Comparison of ENCODE assay signal across 1 cellular context in genomic region chr3:197428117-197428761, GRCh38.
TF ChIP-seq lines count a peak whose summit lies in the region.

No MANE protein-coding gene starts in this region.

TF ChIP-seq in K562, 482 proteins besides CTCF, POLR2A, EP300 and RAD21 (continued from another document and continues in another):
- TF ChIP-seq ZNF318 (IDR thresholded peaks at IDR 0.05; ENCODE audit: borderline replicate concordance in 1 of 2, low read depth in 1 of 2) (no peak), ZNF584 (CRISPR knock-in tag; IDR thresholded peaks at IDR 0.05; ENCODE audit: low read depth) (no peak), CXXC5 (CRISPR knock-in tag; IDR thresholded peaks at IDR 0.05) (no peak), MCM2 (IDR thresholded peaks at IDR 0.05; ENCODE audit: low read depth) (no peak), MITF (IDR thresholded peaks at IDR 0.05) (no peak), ASH1L (IDR thresholded peaks at IDR 0.05; ENCODE audit: borderline replicate concordance, low read depth, partially characterized antibody) (no peak), ZFX (CRISPR knock-in tag; IDR thresholded peaks at IDR 0.05) (no peak), MGA (IDR thresholded peaks at IDR 0.05) (no peak), KLF16 (IDR thresholded peaks at IDR 0.05) (no peak), POLR2G (IDR thresholded peaks at IDR 0.05; ENCODE audit: low read depth, low read length) (no peak), TSC22D4 (tag; IDR thresholded peaks at IDR 0.05) (no peak), ZBTB17 (CRISPR knock-in tag; IDR thresholded peaks at IDR 0.05) (no peak), BDP1 (IDR thresholded peaks at IDR 0.05; ENCODE audit: insufficient read depth, insufficient read length) (no peak), SMAD1 (IDR thresholded peaks at IDR 0.05; ENCODE audit: low read depth, low read length, partially characterized antibody) (no peak), NONO (IDR thresholded peaks at IDR 0.05; ENCODE audit: low read depth in 2 of 2, low read length in 1 of 2) (no peak), LCOR (CRISPR knock-in tag; IDR thresholded peaks at IDR 0.05) (no peak), MAX (CRISPR knock-in tag; IDR thresholded peaks at IDR 0.05) (no peak), ZNF592 (IDR thresholded peaks at IDR 0.05) (no peak), ZNF785 (CRISPR knock-in tag; IDR thresholded peaks at IDR 0.05) (no peak), STAG1 (CRISPR knock-in tag; IDR thresholded peaks at IDR 0.05; ENCODE audit: borderline replicate concordance) (no peak), CCNT2 (IDR thresholded peaks at IDR 0.05; ENCODE audit: borderline replicate concordance, extremely low read depth, insufficient read length, low read depth, low read length) (no peak), CHD1 (IDR thresholded peaks at IDR 0.05; ENCODE audit: low read length) (no peak), BRF1 (IDR thresholded peaks at IDR 0.05; ENCODE audit: borderline replicate concordance, extremely low read depth, insufficient read length) (no peak), NBN (IDR thresholded peaks at IDR 0.05; ENCODE audit: low read depth) (0 out of 2 replicates have a peak, but pooled peaks have one; percentile 57), NUFIP1 (IDR thresholded peaks at IDR 0.05; ENCODE audit: partially characterized antibody) (no peak), SUPT5H (IDR thresholded peaks at IDR 0.05) (no peak), SMARCA4 (IDR thresholded peaks at IDR 0.05) (no peak), ZNF431 (CRISPR knock-in tag; IDR thresholded peaks at IDR 0.05) (no peak), KAT8 (IDR thresholded peaks at IDR 0.05; ENCODE audit: low read depth) (no peak), PHB2 (IDR thresholded peaks at IDR 0.05; ENCODE audit: low read depth) (no peak), RBBP5 (IDR thresholded peaks at IDR 0.05; ENCODE audit: borderline replicate concordance, insufficient read depth, low read length, poor library complexity, severe bottlenecking) (no peak), ARNT (IDR thresholded peaks at IDR 0.05) (no peak)
